ENCODE assay signal across 8 cellular contexts in the genomic region with DNA sequence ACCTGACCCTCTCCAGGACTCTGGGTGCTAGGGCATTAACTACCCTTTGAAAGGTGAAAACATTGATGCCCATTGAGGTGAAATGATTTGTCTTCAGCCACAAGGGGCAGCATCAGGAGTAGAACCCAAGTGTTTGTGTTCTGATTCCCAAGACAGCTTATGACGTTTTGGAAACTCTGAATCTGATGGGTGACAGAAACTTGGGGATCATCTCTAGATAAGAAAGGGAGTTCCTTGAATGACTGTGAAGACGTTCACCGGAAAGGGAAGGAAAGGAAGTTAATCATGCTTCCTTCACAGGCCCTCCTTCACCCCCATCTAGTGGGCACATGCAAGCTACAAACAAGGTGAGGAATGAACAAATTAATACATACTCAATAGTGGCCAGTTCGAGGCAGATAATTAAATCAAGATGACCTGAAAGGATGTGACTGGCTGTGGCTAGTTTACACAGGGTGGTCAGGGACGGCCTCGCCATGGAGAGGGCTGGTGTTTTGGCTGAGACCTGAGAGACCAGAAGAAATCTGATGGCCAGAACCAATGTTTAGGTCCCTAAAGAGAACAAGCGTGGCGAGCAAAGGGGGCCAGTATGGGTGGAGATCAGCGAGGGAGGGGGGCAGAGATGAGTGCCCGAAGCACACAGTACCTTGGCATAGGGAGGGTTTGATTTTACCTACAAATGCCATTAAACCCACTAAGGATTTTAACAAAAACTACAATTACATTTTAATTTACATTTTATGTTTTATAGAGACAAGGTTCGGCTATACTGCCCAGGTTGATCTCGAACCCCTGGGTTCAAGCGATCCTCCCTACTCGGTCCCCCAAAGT.
A peak's percentile ranks its signal among the peaks of the same experiment; 100 is the strongest.
DNase-seq lines count a peak whose midpoint lies in the region.

No MANE protein-coding gene starts in this region.

- DNase-seq in NCI-H2196 (lab: John Stamatoyannopoulos, UW; ENCODE audit: unreplicated experiment) (peak; percentile 40), NCI-H2196 treated with DMSO at 0.1 percent for 48 hours (lab: John Stamatoyannopoulos, UW; ENCODE audit: unreplicated experiment) (no peak), MV-4-11 (lab: John Stamatoyannopoulos, UW) (peak; percentile 69), midbrain (lab: John Stamatoyannopoulos, UW) (peak; percentile 20), COR-L47 (lab: John Stamatoyannopoulos, UW) (no peak)
- DNase-seq in activated CD4-positive, alpha-beta T cell treated with anti-CD3 and anti-CD28 coated beads for 48 hours = peak; percentile 63
- peak; percentile 19 for DNase-seq in effector CD4-positive, alpha-beta T cell
- peak; percentile 59 for DNase-seq in stimulated activated CD8-positive, alpha-beta memory T cell treated with anti-CD3 and anti-CD28 coated beads, Interleukin-4, amount 100 ng/mL, for 48 hours

Comparison
In these comparisons a context has a peak if more than half of its experiments do, and no peak if none do; other contexts are left out.
1. DNase-seq: peak in NCI-H2196 (single experiment), MV-4-11 (single experiment), activated CD4-positive, alpha-beta T cell treated with anti-CD3 and anti-CD28 coated beads for 48 hours (single experiment), effector CD4-positive, alpha-beta T cell (single experiment), midbrain (single experiment) and stimulated activated CD8-positive, alpha-beta memory T cell treated with anti-CD3 and anti-CD28 coated beads, Interleukin-4, amount 100 ng/mL, for 48 hours (single experiment); none in NCI-H2196 treated with DMSO at 0.1 percent for 48 hours (single experiment) and COR-L47 (single experiment).